12 cellular contexts compared by ENCODE assay signal in genomic region chr15:74543043-74543422, GRCh38. TPM values are rescaled to one million over a fixed set of nuclear protein-coding genes. Genes with fewer than 3 reads are reported as not detected.
DNase-seq lines count a peak whose midpoint lies in the region; ATAC-seq, FAIRE-seq and TF ChIP-seq lines count a peak whose summit lies in the region.
"Had no signal": no experiment of that assay in that cellular context is flagged by ENCODE, and none has a peak within 500 bp of the region (broad histone marks: within the 10 kb centered on the region; RNA-seq: fewer than 3 reads in every experiment).

No MANE protein-coding gene starts in this region.

- no peaks in the 10 kb centered on the region for H3K27me3 ChIP-seq in OCI-LY3 (ENCODE audit: low read depth, low read length)
- H3K27me3 ChIP-seq: transverse colon had no signal

- H3K27ac Mint-ChIP-seq in endothelial cell (ENCODE audit: unreplicated experiment) (no peak overlapping the region), progenitor cell of endocrine pancreas (peak overlapping the region; percentile 76)

- peaks cover 34% of the 10 kb centered on the region for H3K36me3 ChIP-seq in OCI-LY3 (replicated peaks; ENCODE audit: low read depth, low read length)
- H3K36me3 ChIP-seq: transverse colon had no signal

- H3K4me1 Mint-ChIP-seq in activated T-cell treated with anti-CD3 and anti-CD28 coated beads, Interleukin-2, amount 50 U/mL, for 4 hours (ENCODE audit: low read depth), result peaks cover 71% of the 10 kb centered on the region
- H3K4me1 Mint-ChIP-seq in endothelial cell (ENCODE audit: unreplicated experiment), result peaks cover 42% of the 10 kb centered on the region
- peaks cover 31% of the 10 kb centered on the region for H3K4me1 Mint-ChIP-seq in progenitor cell of endocrine pancreas (ENCODE audit: low read depth)

- H3K27ac ChIP-seq in OCI-LY3 (ENCODE audit: low read length), result peak overlapping the region; percentile 91

- H3K9ac ChIP-seq in OCI-LY3 (ENCODE audit: low read length), result peak overlapping the region; percentile 97

- no peak for TF ChIP-seq POLR2A in H54 (IDR thresholded peaks at IDR 0.05; ENCODE audit: low read depth, low read length)

- no peak for DNase-seq in activated T-cell treated with anti-CD3 and anti-CD28 coated beads, Interleukin-2, amount 50 U/mL, for 4 hours
- DNase-seq in activated T-cell treated with anti-CD3 and anti-CD28 coated beads for 4 hours, result no peak
- no peak for DNase-seq in endothelial cell (ENCODE audit: low spot score)
- DNase-seq in progenitor cell of endocrine pancreas (ENCODE audit: low spot score, unreplicated experiment), result no peak
- no peak for DNase-seq in retina
- no peak for DNase-seq in H54 (ENCODE audit: insufficient read length, low spot score)
- DNase-seq: NCI-H1436 treated with DMSO at 0.1 percent for 48 hours, NCI-H774, right cardiac atrium, transverse colon had no signal

- H3K4me1 ChIP-seq in OCI-LY3 (ENCODE audit: low read length), result peaks cover 40% of the 10 kb centered on the region

- peak overlapping the region; percentile 93 for H3K4me3 Mint-ChIP-seq in activated T-cell treated with anti-CD3 and anti-CD28 coated beads, Interleukin-2, amount 50 U/mL, for 4 hours
- H3K4me3 Mint-ChIP-seq in endothelial cell (ENCODE audit: unreplicated experiment) (peak overlapping the region; percentile 98), progenitor cell of endocrine pancreas (ENCODE audit: low read depth) (peak overlapping the region; percentile 96)

- no peaks in the 10 kb centered on the region for H3K9me3 ChIP-seq in OCI-LY3 (ENCODE audit: insufficient read depth, low read length)
- H3K9me3 ChIP-seq: transverse colon had no signal

- H3K9me3 Mint-ChIP-seq in activated T-cell treated with anti-CD3 and anti-CD28 coated beads, Interleukin-2, amount 50 U/mL, for 4 hours, result no peaks in the 10 kb centered on the region
- H3K9me3 Mint-ChIP-seq in endothelial cell (ENCODE audit: unreplicated experiment) (no peaks in the 10 kb centered on the region), progenitor cell of endocrine pancreas (ENCODE audit: low read depth) (no peaks in the 10 kb centered on the region)

- peaks cover 84% of the 10 kb centered on the region for H3K79me2 ChIP-seq in OCI-LY3 (ENCODE audit: low read length)

- no peaks in the 10 kb centered on the region for H3K27me3 Mint-ChIP-seq in activated T-cell treated with anti-CD3 and anti-CD28 coated beads, Interleukin-2, amount 50 U/mL, for 4 hours (ENCODE audit: low read depth)
- H3K27me3 Mint-ChIP-seq in endothelial cell (ENCODE audit: unreplicated experiment) (peaks cover 8% of the 10 kb centered on the region), progenitor cell of endocrine pancreas (no peaks in the 10 kb centered on the region)

- peaks cover 11% of the 10 kb centered on the region for H3K36me3 Mint-ChIP-seq in activated T-cell treated with anti-CD3 and anti-CD28 coated beads, Interleukin-2, amount 50 U/mL, for 4 hours (ENCODE audit: insufficient read depth)
- H3K36me3 Mint-ChIP-seq in endothelial cell (ENCODE audit: low read depth, unreplicated experiment) (peaks cover 10% of the 10 kb centered on the region), progenitor cell of endocrine pancreas (ENCODE audit: insufficient read depth) (peaks cover 11% of the 10 kb centered on the region)

- H4K20me1 ChIP-seq in OCI-LY3 (ENCODE audit: insufficient read depth, low read length), result peaks cover 57% of the 10 kb centered on the region

- H2AFZ ChIP-seq in OCI-LY3 (ENCODE audit: low read depth, low read length), result no peak overlapping the region

- no peak for ATAC-seq in activated T-cell treated with anti-CD3 and anti-CD28 coated beads, Interleukin-2, amount 50 U/mL, for 4 hours
- ATAC-seq in HG03045 (IDR thresholded peaks at IDR 0.05; ENCODE audit: unreplicated experiment), result no peak
- ATAC-seq: right cardiac atrium had no signal

- no peak for FAIRE-seq in H54 (lab: Jason Lieb, UNC)

- H3K4me3 ChIP-seq in OCI-LY3 (ENCODE audit: low read length), result peak overlapping the region; percentile 92
- H3K4me3 ChIP-seq: transverse colon had no signal

- H3K4me2 ChIP-seq in OCI-LY3 (ENCODE audit: low read length), result peak overlapping the region; percentile 98

- no peak for TF ChIP-seq CTCF in OCI-LY3 (IDR thresholded peaks at IDR 0.05; ENCODE audit: low read depth, low read length)
- no peak for TF ChIP-seq CTCF in endothelial cell (IDR thresholded peaks at IDR 0.05; ENCODE audit: unreplicated experiment)
- no peak for TF ChIP-seq CTCF in progenitor cell of endocrine pancreas (IDR thresholded peaks at IDR 0.05; ENCODE audit: unreplicated experiment)

RNA-seq across cellular contexts. Expression of gene ARID3B, which starts 2.0 kb away (rescaled TPM):
- 10 to 100 TPM; 15.4 to 23.0 (median 21.8) TPM for total RNA-seq in activated T-cell treated with anti-CD3 and anti-CD28 coated beads, Interleukin-2, amount 50 U/mL, for 4 hours
- total RNA-seq in endothelial cell (ENCODE audit: unreplicated experiment) (70.0 TPM), progenitor cell of endocrine pancreas (77.2 and 81.9 TPM in 2 replicates)
